In the genomic region with DNA sequence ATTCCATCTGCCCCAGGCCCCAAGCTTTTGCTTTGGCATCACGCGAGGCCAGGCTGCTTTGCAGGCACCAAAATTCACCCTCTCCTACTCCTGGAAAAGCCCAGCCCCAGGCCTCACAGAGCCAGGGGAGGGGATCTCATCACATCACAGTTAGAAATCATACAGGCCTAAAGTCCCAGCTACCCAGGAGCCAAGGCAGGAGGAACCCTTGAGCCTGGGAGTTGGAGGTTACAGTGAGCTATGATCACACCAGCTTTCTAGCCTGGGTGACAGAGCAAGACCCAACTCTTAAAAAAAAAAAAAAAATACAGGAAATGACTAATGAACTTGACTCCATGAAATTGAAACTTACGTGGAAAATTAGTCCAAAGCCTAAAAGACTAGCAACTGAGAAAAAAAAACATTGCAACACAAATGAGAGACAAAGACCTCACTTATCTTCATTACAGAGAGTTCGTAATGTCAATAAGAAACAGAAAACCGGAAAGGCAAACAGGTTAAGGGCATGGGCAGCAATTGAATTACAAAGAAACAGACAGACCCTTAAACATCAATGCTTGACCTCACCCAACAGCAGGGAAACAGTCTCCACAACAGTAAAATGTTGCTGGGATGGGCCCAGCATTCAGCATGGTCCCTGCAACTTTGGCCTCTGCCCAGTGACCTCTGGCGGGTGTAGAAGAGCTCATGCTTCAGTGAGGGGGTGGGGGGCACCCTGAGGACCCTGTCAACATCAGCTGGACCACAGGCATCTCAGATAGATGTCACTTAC, we compare ENCODE assay signal across 8 cellular contexts.
DNase-seq lines count a peak whose midpoint lies in the region; ATAC-seq and TF ChIP-seq lines count a peak whose summit lies in the region.

No MANE protein-coding gene starts in this region.

- peaks cover 15% of the 10 kb centered on the region for H3K27me3 Mint-ChIP-seq in activated naive CD4-positive, alpha-beta T cell treated with anti-CD3 and anti-CD28 coated beads, Interleukin-2, amount 10 ng/mL, durations not matched to agents 7 days and 5 days

- WGBS in thymus = 85% methylated on average over 6 of the region's 6 CpGs

- peak overlapping the region; percentile 74 for H3K27ac Mint-ChIP-seq in activated naive CD4-positive, alpha-beta T cell treated with anti-CD3 and anti-CD28 coated beads, Interleukin-2, amount 10 ng/mL, durations not matched to agents 7 days and 5 days
- peak overlapping the region; percentile 82 to 86 for H3K27ac Mint-ChIP-seq in activated naive CD4-positive, alpha-beta T cell treated with anti-CD3 and anti-CD28 coated beads, Interleukin-2, amount 50 U/mL, for 72 hours

- H3K27me3 ChIP-seq in right atrium auricular region = no peaks in the 10 kb centered on the region
- H3K27me3 ChIP-seq in thymus (ENCODE audit: control insufficient read depth, insufficient read depth) = no peaks in the 10 kb centered on the region

- TF ChIP-seq CTCF in right atrium auricular region (IDR thresholded peaks at IDR 0.05) = no peak

- H3K4me3 Mint-ChIP-seq in activated naive CD4-positive, alpha-beta T cell treated with anti-CD3 and anti-CD28 coated beads, Interleukin-2, amount 10 ng/mL, durations not matched to agents 7 days and 5 days = no peak overlapping the region

- H3K4me1 ChIP-seq in right atrium auricular region (peaks cover 0 to 15% of the 10 kb centered on the region in 2 donors), thymus (ENCODE audit: control insufficient read depth, insufficient read depth, low read length) (no peaks in the 10 kb centered on the region)

- H3K9me3 ChIP-seq in right atrium auricular region (no peaks in the 10 kb centered on the region), thymus (ENCODE audit: control insufficient read depth) (no peaks in the 10 kb centered on the region)

- H3K27ac ChIP-seq in right atrium auricular region (peak overlapping the region; percentile 68 to 81), thymus (ENCODE audit: low read depth) (peak overlapping the region; percentile 79)

- H3K4me1 Mint-ChIP-seq in activated naive CD4-positive, alpha-beta T cell treated with anti-CD3 and anti-CD28 coated beads, Interleukin-2, amount 10 ng/mL, durations not matched to agents 7 days and 5 days = peaks cover 13% of the 10 kb centered on the region

- CTCF ChIA-PET in activated naive CD4-positive, alpha-beta T cell treated with anti-CD3 and anti-CD28 coated beads, Interleukin-2, amount 10 ng/mL, durations not matched to agents 7 days and 5 days (lab: Charles Lee) = interaction anchor here (0.9 to 2.7 kb wide), 5 partner anchors 16 to 184 kb away, joined by 3 to 9 read pairs (median 3); no protein-coding TSS in a partner anchor

- H3K36me3 Mint-ChIP-seq in activated naive CD4-positive, alpha-beta T cell treated with anti-CD3 and anti-CD28 coated beads, Interleukin-2, amount 10 ng/mL, durations not matched to agents 7 days and 5 days = no peaks in the 10 kb centered on the region
- H3K36me3 Mint-ChIP-seq in activated naive CD4-positive, alpha-beta T cell treated with anti-CD3 and anti-CD28 coated beads, Interleukin-2, amount 50 U/mL, for 72 hours = no peaks in the 10 kb centered on the region

- H3K9me3 Mint-ChIP-seq in activated naive CD4-positive, alpha-beta T cell treated with anti-CD3 and anti-CD28 coated beads, Interleukin-2, amount 10 ng/mL, durations not matched to agents 7 days and 5 days = no peaks in the 10 kb centered on the region
- H3K9me3 Mint-ChIP-seq in activated naive CD4-positive, alpha-beta T cell treated with anti-CD3 and anti-CD28 coated beads, Interleukin-2, amount 50 U/mL, for 72 hours = no peaks in the 10 kb centered on the region

- H3K4me3 ChIP-seq in right atrium auricular region = no peak overlapping the region
- H3K4me3 ChIP-seq in thymus (ENCODE audit: low read length) = no peak overlapping the region

- peak; percentile 86 to 87 for ATAC-seq in activated naive CD4-positive, alpha-beta T cell treated with anti-CD3 and anti-CD28 coated beads, Interleukin-2, amount 50 U/mL, for 72 hours
- ATAC-seq in GM19023 (IDR thresholded peaks at IDR 0.05; ENCODE audit: unreplicated experiment) = no peak
- ATAC-seq in HG02970 (IDR thresholded peaks at IDR 0.05; ENCODE audit: low FRiP score, unreplicated experiment) = no peak

- H3K36me3 ChIP-seq in right atrium auricular region = no peaks in the 10 kb centered on the region
- no peaks in the 10 kb centered on the region for H3K36me3 ChIP-seq in thymus (ENCODE audit: control insufficient read depth, insufficient read depth)

- no peak for DNase-seq in activated naive CD4-positive, alpha-beta T cell treated with anti-CD3 and anti-CD28 coated beads, Interleukin-2, amount 10 ng/mL, durations not matched to agents 7 days and 5 days
- no peak for DNase-seq in activated naive CD4-positive, alpha-beta T cell treated with anti-CD3 and anti-CD28 coated beads, Interleukin-2, amount 50 U/mL, for 16 hours
- no peak for DNase-seq in activated naive CD4-positive, alpha-beta T cell treated with anti-CD3 and anti-CD28 coated beads, Interleukin-2, amount 50 U/mL, for 72 hours (ENCODE audit: low spot score in 2 of 2)
- peak; percentile 69 for DNase-seq in right atrium auricular region (ENCODE audit: low spot score)
- no peak for DNase-seq in OCI-M1 (lab: John Stamatoyannopoulos, UW)

Comparison
In these comparisons a context has a peak if more than half of its experiments do, and no peak if none do; other contexts are left out.
1. ATAC-seq: peak in activated naive CD4-positive, alpha-beta T cell treated with anti-CD3 and anti-CD28 coated beads, Interleukin-2, amount 50 U/mL, for 72 hours (2 of 2); none in GM19023 (single experiment) and HG02970 (single experiment).